In genomic region chr1:223731076-223731770, GRCh38 we compare ENCODE assay signal across 1 cellular context.
TF ChIP-seq lines count a peak whose summit lies in the region.

No MANE protein-coding gene starts in this region.

TF ChIP-seq in HEK293, 187 proteins besides CTCF, POLR2A, EP300 and RAD21 (continued from another document):
- TF ChIP-seq HIC1 (tag by site-specific recombination; IDR thresholded peaks at IDR 0.05), result peak; percentile 31; the same call in 1 of the 2 replicates
- no peak for TF ChIP-seq ZNF214 (tag by site-specific recombination; IDR thresholded peaks at IDR 0.05; ENCODE audit: borderline replicate concordance)
- TF ChIP-seq, protein P1, sequence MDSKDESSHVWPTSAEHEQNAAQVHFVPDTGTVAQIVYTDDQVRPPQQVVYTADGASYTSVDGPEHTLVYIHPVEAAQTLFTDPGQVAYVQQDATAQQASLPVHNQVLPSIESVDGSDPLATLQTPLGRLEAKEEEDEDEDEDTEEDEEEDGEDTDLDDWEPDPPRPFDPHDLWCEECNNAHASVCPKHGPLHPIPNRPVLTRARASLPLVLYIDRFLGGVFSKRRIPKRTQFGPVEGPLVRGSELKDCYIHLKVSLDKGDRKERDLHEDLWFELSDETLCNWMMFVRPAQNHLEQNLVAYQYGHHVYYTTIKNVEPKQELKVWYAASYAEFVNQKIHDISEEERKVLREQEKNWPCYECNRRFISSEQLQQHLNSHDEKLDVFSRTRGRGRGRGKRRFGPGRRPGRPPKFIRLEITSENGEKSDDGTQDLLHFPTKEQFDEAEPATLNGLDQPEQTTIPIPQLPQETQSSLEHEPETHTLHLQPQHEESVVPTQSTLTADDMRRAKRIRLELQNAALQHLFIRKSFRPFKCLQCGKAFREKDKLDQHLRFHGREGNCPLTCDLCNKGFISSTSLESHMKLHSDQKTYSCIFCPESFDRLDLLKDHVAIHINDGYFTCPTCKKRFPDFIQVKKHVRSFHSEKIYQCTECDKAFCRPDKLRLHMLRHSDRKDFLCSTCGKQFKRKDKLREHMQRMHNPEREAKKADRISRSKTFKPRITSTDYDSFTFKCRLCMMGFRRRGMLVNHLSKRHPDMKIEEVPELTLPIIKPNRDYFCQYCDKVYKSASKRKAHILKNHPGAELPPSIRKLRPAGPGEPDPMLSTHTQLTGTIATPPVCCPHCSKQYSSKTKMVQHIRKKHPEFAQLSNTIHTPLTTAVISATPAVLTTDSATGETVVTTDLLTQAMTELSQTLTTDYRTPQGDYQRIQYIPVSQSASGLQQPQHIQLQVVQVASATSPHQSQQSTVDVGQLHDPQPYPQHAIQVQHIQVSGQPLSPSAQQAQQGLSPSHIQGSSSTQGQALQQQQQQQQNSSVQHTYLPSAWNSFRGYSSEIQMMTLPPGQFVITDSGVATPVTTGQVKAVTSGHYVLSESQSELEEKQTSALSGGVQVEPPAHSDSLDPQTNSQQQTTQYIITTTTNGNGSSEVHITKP (tag by site-specific recombination; IDR thresholded peaks at IDR 0.05), result peak; percentile 98
- peak; percentile 99 for TF ChIP-seq ZNF544 (tag by site-specific recombination; IDR thresholded peaks at IDR 0.05)
- peak; percentile 96 for TF ChIP-seq ZNF624 (tag by site-specific recombination; IDR thresholded peaks at IDR 0.05)
- 0 out of 2 replicates have a peak, but pooled peaks have one; percentile 26 for TF ChIP-seq WT1 (tag by site-specific recombination; IDR thresholded peaks at IDR 0.05)
- TF ChIP-seq ELK4 (IDR thresholded peaks at IDR 0.05; ENCODE audit: borderline replicate concordance, low read depth, low read length), result no peak
- TF ChIP-seq ZNF791 (tag by site-specific recombination; IDR thresholded peaks at IDR 0.05), result no peak
- 0 out of 2 replicates have a peak, but pooled peaks have one; percentile 17 for TF ChIP-seq ZFP69B (tag by site-specific recombination; IDR thresholded peaks at IDR 0.05)
- no peak for TF ChIP-seq ZEB2 (tag by site-specific recombination; IDR thresholded peaks at IDR 0.05)
- TF ChIP-seq ZNF660 (tag by site-specific recombination; IDR thresholded peaks at IDR 0.05), result peak; percentile 98
- peak; percentile 78 for TF ChIP-seq BCL6B (tag by site-specific recombination; IDR thresholded peaks at IDR 0.05)
- 0 out of 2 replicates have a peak, but pooled peaks have one; percentile 7 for TF ChIP-seq ZBTB20 (tag by site-specific recombination; IDR thresholded peaks at IDR 0.05)
- TF ChIP-seq ZNF335 (tag by site-specific recombination; conservative IDR thresholded peaks at IDR 0.05), result peak; percentile 55
- peak; percentile 57; the same call in 1 of the 2 replicates for TF ChIP-seq ZNF398 (tag by site-specific recombination; IDR thresholded peaks at IDR 0.05)
- TF ChIP-seq ZNF266 (tag by site-specific recombination; IDR thresholded peaks at IDR 0.05; ENCODE audit: low read depth), result no peak
- TF ChIP-seq ZNF366 (tag by site-specific recombination; conservative IDR thresholded peaks at IDR 0.05), result 0 out of 2 replicates have a peak, but pooled peaks have one; percentile 10
- TF ChIP-seq ZBTB48 (tag by site-specific recombination; IDR thresholded peaks at IDR 0.05), result peak; percentile 38
- TF ChIP-seq ZNF776 (tag by site-specific recombination; IDR thresholded peaks at IDR 0.05; ENCODE audit: borderline replicate concordance), result peak; percentile 99
- TF ChIP-seq ZNF114 (tag by site-specific recombination; IDR thresholded peaks at IDR 0.05), result peak; percentile 100
- TF ChIP-seq ZFHX2 (tag by site-specific recombination; conservative IDR thresholded peaks at IDR 0.05), result peak; percentile 77
- peak; percentile 99 for TF ChIP-seq ZNF600 (tag by site-specific recombination; IDR thresholded peaks at IDR 0.05)
- TF ChIP-seq ZXDB (tag by site-specific recombination; IDR thresholded peaks at IDR 0.05), result 0 out of 2 replicates have a peak, but pooled peaks have one; percentile 25
- TF ChIP-seq YY2 (tag by site-specific recombination; IDR thresholded peaks at IDR 0.05), result no peak
- TF ChIP-seq ZBTB17 (tag by site-specific recombination; IDR thresholded peaks at IDR 0.05), result peak; percentile 44; the same call in 1 of the 2 replicates
- TF ChIP-seq ZNF248 (tag by site-specific recombination; IDR thresholded peaks at IDR 0.05), result peak; percentile 90; the same call in 1 of the 2 replicates
- TF ChIP-seq ZNF112 (tag by site-specific recombination; IDR thresholded peaks at IDR 0.05), result peak; percentile 95
- no peak for TF ChIP-seq ZNF202 (tag by site-specific recombination; IDR thresholded peaks at IDR 0.05; ENCODE audit: borderline replicate concordance)
